11 cellular contexts compared by ENCODE assay signal in genomic region chr10:78406648-78407008, GRCh38.
A peak's percentile ranks its signal among the peaks of the same experiment; 100 is the strongest.
DNase-seq lines count a peak whose midpoint lies in the region; FAIRE-seq and TF ChIP-seq lines count a peak whose summit lies in the region.
"Had no signal": no experiment of that assay in that cellular context is flagged by ENCODE, and none has a peak within 500 bp of the region (broad histone marks: within the 10 kb centered on the region; RNA-seq: fewer than 3 reads in every experiment).

No MANE protein-coding gene starts in this region.

- H3K9me3 ChIP-seq in keratinocyte (ENCODE audit: control insufficient read depth, low read depth, low read length) (no peaks in the 10 kb centered on the region), stomach smooth muscle (ENCODE audit: control insufficient read depth in 2 of 2, low read length in 2 of 2) (no peaks in the 10 kb centered on the region)
- H3K9me3 ChIP-seq: MG63 had no signal

- H3K79me2 ChIP-seq in keratinocyte (ENCODE audit: control insufficient read depth, insufficient read depth, low read length): no peaks in the 10 kb centered on the region

- H3K4me1 ChIP-seq in keratinocyte (ENCODE audit: control insufficient read depth, extremely low read depth, insufficient read depth, low read length) (no peaks in the 10 kb centered on the region), stomach smooth muscle (ENCODE audit: control insufficient read depth, insufficient read depth, low read length) (peaks cover 41% of the 10 kb centered on the region)

- H3K9ac ChIP-seq in keratinocyte (ENCODE audit: control insufficient read depth, extremely low read depth, insufficient read depth, low read length) (no peak overlapping the region), stomach smooth muscle (ENCODE audit: low read length in 2 of 2) (peak overlapping the region in 1 of 2 donors; percentile 36)

- H3K27me3 Mint-ChIP-seq in T-helper 2 cell treated with Interferon-gamma antibody and Interleukin-4, amounts not matched to agents 5 μg/mL and 100 μg/mL, for 36 hours (ENCODE audit: low read depth): peaks cover 12% of the 10 kb centered on the region

- H3K9me3 Mint-ChIP-seq in T-helper 2 cell treated with Interferon-gamma antibody and Interleukin-4, amounts not matched to agents 5 μg/mL and 100 μg/mL, for 36 hours: no peaks in the 10 kb centered on the region

- H3K36me3 Mint-ChIP-seq in T-helper 2 cell treated with Interferon-gamma antibody and Interleukin-4, amounts not matched to agents 5 μg/mL and 100 μg/mL, for 36 hours (ENCODE audit: low read depth): no peaks in the 10 kb centered on the region

- H3K4me3 ChIP-seq in keratinocyte (ENCODE audit: control insufficient read depth in 2 of 3, extremely low read depth in 1 of 3, insufficient read depth in 2 of 3, low read depth in 1 of 3, low read length in 3 of 3) (peak overlapping the region in 1 of 3 experiments; percentile 15), stomach smooth muscle (ENCODE audit: low read length in 2 of 2) (peak overlapping the region; percentile 26 to 60)
- H3K4me3 ChIP-seq: MG63 had no signal

- no peak for FAIRE-seq in keratinocyte (lab: Jason Lieb, UNC)
- FAIRE-seq: A204.1 had no signal

- dilution Hi-C loops in keratinocyte (cut with MboI; ENCODE audit: extremely low pct_ligation_motif_present, low sequenced_read_pairs): no loop called here

- H2AFZ ChIP-seq in keratinocyte (ENCODE audit: control insufficient read depth, low read length): no peak overlapping the region

- peak overlapping the region; percentile 68 for H3K4me2 ChIP-seq in keratinocyte (ENCODE audit: control insufficient read depth, extremely low read depth, insufficient read depth, low read depth, low read length)

- no peaks in the 10 kb centered on the region for H3K9me1 ChIP-seq in keratinocyte (ENCODE audit: control insufficient read depth, extremely low read depth, insufficient read depth, low read length)

- peak overlapping the region; percentile 57 for H3K4me3 Mint-ChIP-seq in T-helper 2 cell treated with Interferon-gamma antibody and Interleukin-4, amounts not matched to agents 5 μg/mL and 100 μg/mL, for 36 hours

- DNase-seq in T-helper 2 cell treated with Interferon-gamma antibody and Interleukin-4, amounts not matched to agents 5 μg/mL and 100 μg/mL, for 36 hours (ENCODE audit: low spot score): no peak
- DNase-seq in T-helper 2 cell (no peak), keratinocyte (ENCODE audit: low read depth, low spot score) (no peak), GM10266 (ENCODE audit: extremely low spot score) (no peak), GM20000 (ENCODE audit: low spot score) (no peak), DMS79 treated with DMSO at 0.1 percent for 48 hours (lab: John Stamatoyannopoulos, UW) (no peak)
- DNase-seq: activated gamma-delta T cell had no signal

- peaks cover 28% of the 10 kb centered on the region for H3K27me3 ChIP-seq in keratinocyte (ENCODE audit: control insufficient read depth, extremely low read depth, insufficient read depth, low read length)
- peaks cover 0 to 3% of the 10 kb centered on the region in 2 donors for H3K27me3 ChIP-seq in stomach smooth muscle (ENCODE audit: control insufficient read depth in 1 of 2, insufficient read depth in 2 of 2, low read length in 2 of 2)
- H3K27me3 ChIP-seq: MG63 had no signal

- H3K4me1 Mint-ChIP-seq in T-helper 2 cell treated with Interferon-gamma antibody and Interleukin-4, amounts not matched to agents 5 μg/mL and 100 μg/mL, for 36 hours (ENCODE audit: low read depth): peaks cover 2% of the 10 kb centered on the region

- H4K20me1 ChIP-seq in keratinocyte (ENCODE audit: control insufficient read depth, extremely low read depth, insufficient read depth, low read length): no peaks in the 10 kb centered on the region

- H3K27ac ChIP-seq in angular gyrus (ENCODE audit: low read depth, low read length) (peak overlapping the region; percentile 90), keratinocyte (ENCODE audit: control insufficient read depth, insufficient read depth, low read length) (no peak overlapping the region), stomach smooth muscle (ENCODE audit: low read length) (no peak overlapping the region)

- H3K36me3 ChIP-seq in keratinocyte (ENCODE audit: control insufficient read depth in 2 of 2, extremely low read depth in 1 of 2, insufficient read depth in 2 of 2, low read length in 2 of 2) (no peaks in the 10 kb centered on the region), stomach smooth muscle (ENCODE audit: control insufficient read depth in 2 of 2, insufficient read depth in 2 of 2, low read length in 2 of 2) (no peaks in the 10 kb centered on the region)
- H3K36me3 ChIP-seq: MG63 had no signal

- H3K27ac Mint-ChIP-seq in T-helper 2 cell treated with Interferon-gamma antibody and Interleukin-4, amounts not matched to agents 5 μg/mL and 100 μg/mL, for 36 hours: no peak overlapping the region

- TF ChIP-seq CTCF in keratinocyte (optimal IDR thresholded peaks at IDR 0.05 in 1 of 3, IDR thresholded peaks at IDR 0.05 in 1 of 3, conservative IDR thresholded peaks at IDR 0.05 in 1 of 3; ENCODE audit: extremely low read depth in 1 of 3, insufficient read depth in 2 of 3, low read length in 3 of 3) (no peak), GM10266 (IDR thresholded peaks at IDR 0.05; ENCODE audit: control insufficient read depth, insufficient read depth, low read depth, missing control alignments) (no peak), GM20000 (IDR thresholded peaks at IDR 0.05; ENCODE audit: extremely low read depth, missing control alignments) (no peak)
